ENCODE assay signal across 8 cellular contexts in the genomic region with DNA sequence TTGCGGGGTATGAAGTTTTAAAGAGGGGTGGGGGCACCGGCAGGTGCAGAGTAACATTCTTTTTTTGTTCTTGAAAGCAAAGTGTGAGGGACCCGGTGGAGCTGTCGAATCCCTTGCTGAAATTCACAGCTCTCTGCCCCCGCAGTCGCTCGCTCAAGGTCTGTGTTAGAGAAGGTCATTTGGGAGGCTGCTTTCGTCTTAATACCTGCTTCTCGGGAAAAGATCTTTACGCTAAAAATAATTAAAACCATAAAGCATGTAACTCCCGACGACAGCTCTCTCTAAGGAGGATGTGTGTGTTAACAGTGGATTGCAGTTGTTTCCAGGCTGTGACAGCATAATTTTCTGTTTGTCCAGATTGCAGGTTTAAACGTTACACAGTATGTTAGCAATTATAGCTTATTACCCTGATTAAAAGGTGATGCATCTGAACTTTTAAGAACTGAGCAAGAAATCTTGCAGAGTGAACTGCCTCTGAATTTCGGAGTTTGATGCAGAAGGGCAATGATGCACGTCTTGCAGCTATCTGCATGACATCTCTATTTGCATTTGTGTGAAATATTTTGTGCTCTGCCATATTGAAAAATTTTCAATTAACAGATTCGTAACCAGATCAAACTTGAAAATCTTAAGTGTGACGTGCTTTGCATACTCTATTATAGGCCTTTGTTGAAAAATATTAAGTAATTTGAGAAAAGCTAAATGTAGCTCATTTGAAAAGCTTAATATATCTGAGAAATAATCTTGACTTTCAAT. TPM values are rescaled to one million over a fixed set of nuclear protein-coding genes. Genes with fewer than 3 reads are reported as not detected.
DNase-seq lines count a peak whose midpoint lies in the region; ATAC-seq and TF ChIP-seq lines count a peak whose summit lies in the region.

No MANE protein-coding gene starts in this region.

- no peaks in the 10 kb centered on the region for H3K27me3 ChIP-seq in right cardiac atrium (ENCODE audit: control insufficient read depth, insufficient read depth)
- 0 out of 2 replicates have a peak, but pooled peaks cover 2% of the 10 kb centered on the region for H3K27me3 ChIP-seq in PC-9 (ENCODE audit: insufficient read depth, low read depth)

- no peaks in the 10 kb centered on the region for H3F3A ChIP-seq in PC-9 (ENCODE audit: insufficient read depth, low read depth)

- CTCF ChIA-PET in PC-9 (lab: Charles Lee) = interaction anchor here (0.5 kb wide), 1 partner anchor 1784 kb away, joined by 5 read pairs; no protein-coding TSS in a partner anchor

- no peak overlapping the region for H3K27ac ChIP-seq in right cardiac atrium (ENCODE audit: low read length)
- H3K27ac ChIP-seq in PC-9 = no peak overlapping the region

- no TSS peak for BruUV-seq in PC-9 (replicated peaks; lab: Mats Ljungman, UMichigan)

- no peak overlapping the region for H3K27ac Mint-ChIP-seq in T-helper 17 cell
- no peak overlapping the region for H3K27ac Mint-ChIP-seq in stimulated activated effector memory CD8-positive, alpha-beta T cell treated with anti-CD3 and anti-CD28 coated beads, Interleukin-12 subunit alpha, Interleukin-12 subunit beta, amount 100 ng/mL, for 72 hours

- peak overlapping the region; percentile 73 for H3K4me3 Mint-ChIP-seq in T-helper 17 cell
- H3K4me3 Mint-ChIP-seq in stimulated activated effector memory CD8-positive, alpha-beta T cell treated with anti-CD3 and anti-CD28 coated beads, Interleukin-12 subunit alpha, Interleukin-12 subunit beta, amount 100 ng/mL, for 72 hours = peak overlapping the region; percentile 11

- POLR2A ChIA-PET in PC-9 (lab: Charles Lee; ENCODE audit: unreplicated experiment) = interaction anchor here (0.7 kb wide), 1 partner anchor 18 kb away, joined by 9 read pairs; no protein-coding TSS in a partner anchor

- 28% methylated on average over 17 of the region's 17 CpGs for WGBS in right cardiac atrium

- H3K36me3 Mint-ChIP-seq in T-helper 17 cell (ENCODE audit: low read depth) = no peaks in the 10 kb centered on the region
- no peaks in the 10 kb centered on the region for H3K36me3 Mint-ChIP-seq in stimulated activated effector memory CD8-positive, alpha-beta T cell treated with anti-CD3 and anti-CD28 coated beads, Interleukin-12 subunit alpha, Interleukin-12 subunit beta, amount 100 ng/mL, for 72 hours

- no peaks in the 10 kb centered on the region for H3K9me2 ChIP-seq in PC-9 (ENCODE audit: insufficient read depth)

- peaks cover 75% of the 10 kb centered on the region for H3K27me3 Mint-ChIP-seq in T-helper 17 cell

- peaks cover 4% of the 10 kb centered on the region for H3K4me1 Mint-ChIP-seq in T-helper 17 cell
- H3K4me1 Mint-ChIP-seq in stimulated activated effector memory CD8-positive, alpha-beta T cell treated with anti-CD3 and anti-CD28 coated beads, Interleukin-12 subunit alpha, Interleukin-12 subunit beta, amount 100 ng/mL, for 72 hours = no peaks in the 10 kb centered on the region

- no peaks in the 10 kb centered on the region for H4K20me1 ChIP-seq in PC-9 (ENCODE audit: insufficient read depth)

- H3K9me3 ChIP-seq in T-helper 17 cell (ENCODE audit: control insufficient read depth, low read length, poor library complexity, severe bottlenecking) (no peaks in the 10 kb centered on the region), right cardiac atrium (ENCODE audit: control insufficient read depth, low read length) (no peaks in the 10 kb centered on the region), PC-9 (ENCODE audit: insufficient read depth, low read depth) (no peaks in the 10 kb centered on the region)

- H2AFZ ChIP-seq in PC-9 = no peak overlapping the region

- H3K4me1 ChIP-seq in right cardiac atrium (ENCODE audit: control insufficient read depth, insufficient read depth, low read length) (no peaks in the 10 kb centered on the region), PC-9 (replicated peaks; ENCODE audit: insufficient read depth) (no peaks in the 10 kb centered on the region)

- intact Hi-C loops in right cardiac atrium (cut with DNase I) (no loop called here), PC-9 (cut with micrococcal nuclease; ENCODE audit: unreplicated experiment) (no loop called here)

- H3K36me3 ChIP-seq in PC-9 (ENCODE audit: low read depth) = no peaks in the 10 kb centered on the region

- TF ChIP-seq CTCF in PC-9 (conservative IDR thresholded peaks at IDR 0.05) = no peak

- no peaks in the 10 kb centered on the region for H3K79me2 ChIP-seq in PC-9 (ENCODE audit: low read depth)

- ATAC-seq in T-helper 17 cell (no peak), right cardiac atrium (no peak), HG02840 (IDR thresholded peaks at IDR 0.05; ENCODE audit: low FRiP score, unreplicated experiment) (no peak)
- no peak for ATAC-seq in stimulated activated effector memory CD8-positive, alpha-beta T cell treated with anti-CD3 and anti-CD28 coated beads, Interleukin-12 subunit alpha, Interleukin-12 subunit beta, amount 100 ng/mL, for 72 hours

- H3K4me2 ChIP-seq in PC-9 = no peak overlapping the region; the same call in 1 of the 2 replicates

- DNase-seq in NCI-H82 (lab: John Stamatoyannopoulos, UW) = peak; percentile 56
- DNase-seq in NCI-H82 treated with DMSO at 0.1 percent for 48 hours (lab: John Stamatoyannopoulos, UW; ENCODE audit: unreplicated experiment) = no peak
- no peak for DNase-seq in T-helper 17 cell
- no peak for DNase-seq in right cardiac atrium
- no peak for DNase-seq in stimulated activated effector memory CD8-positive, alpha-beta T cell treated with anti-CD3 and anti-CD28 coated beads, Interleukin-12 subunit alpha, Interleukin-12 subunit beta, amount 100 ng/mL, for 72 hours (ENCODE audit: low spot score in 2 of 2)
- DNase-seq in PC-9 = no peak
- DNase-seq in SHP77 treated with DMSO at 0.1 percent for 48 hours (lab: John Stamatoyannopoulos, UW) = no peak

- H3K4me3 ChIP-seq in right cardiac atrium (ENCODE audit: low read length) (peak overlapping the region; percentile 67), PC-9 (no peak overlapping the region)

- no peaks in the 10 kb centered on the region for H3K9me3 Mint-ChIP-seq in stimulated activated effector memory CD8-positive, alpha-beta T cell treated with anti-CD3 and anti-CD28 coated beads, Interleukin-12 subunit alpha, Interleukin-12 subunit beta, amount 100 ng/mL, for 72 hours

RNA-seq across cellular contexts. Expression of gene RAPGEF4, which starts 1.0 kb away (rescaled TPM):
- under 1 TPM; 0.26 to 0.32 TPM for total RNA-seq in T-helper 17 cell
- total RNA-seq in right cardiac atrium = 10 to 100 TPM in 1 of 4 donors, 1 to 10 TPM in 3; 7.1 to 11.3 (median 9.1) TPM
- 5.9 TPM for polyA plus RNA-seq in right cardiac atrium
- 0.53 TPM in 1 of 2 replicates, not detected in the other for total RNA-seq in PC-9 (2021)
